In the genomic region with DNA sequence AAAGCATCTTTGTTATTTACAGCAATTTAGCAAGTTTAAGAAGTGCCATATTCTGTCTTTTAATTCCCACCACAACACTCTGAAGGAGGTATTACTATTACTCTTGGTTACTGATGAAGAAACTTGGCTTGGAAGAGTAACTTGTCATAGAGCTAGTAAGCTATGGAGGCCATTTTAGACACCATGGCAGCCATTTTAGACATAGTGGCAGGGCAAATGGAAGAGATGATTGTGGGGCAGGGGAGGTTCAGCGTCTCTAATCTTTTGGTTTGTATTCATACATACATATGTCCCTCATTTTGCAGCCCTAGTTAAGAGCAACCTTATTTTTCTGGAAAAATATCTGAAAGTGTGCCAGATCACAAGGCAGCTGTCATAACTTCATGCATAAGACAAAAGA, we compare ENCODE assay signal across 22 cellular contexts.
DNase-seq lines count a peak whose midpoint lies in the region; ATAC-seq, FAIRE-seq and TF ChIP-seq lines count a peak whose summit lies in the region.
"Had no signal": no experiment of that assay in that cellular context is flagged by ENCODE, and none has a peak within 500 bp of the region (broad histone marks: within the 10 kb centered on the region; RNA-seq: fewer than 3 reads in every experiment).

No MANE protein-coding gene starts in this region.

- 75% methylated on average over 1 of the region's 1 CpG; no CpG with 5 or more reads in 1 of the 2 experiments for WGBS in H1 (ENCODE audit: extremely low coverage in 1 of 2, insufficient coverage in 1 of 2, insufficient read length in 1 of 2, insufficient replicate concordance in 2 of 2, low coverage in 1 of 2, low lambda C conversion rate in 2 of 2, missing lambda C conversion rate in 1 of 2), 2 experiments

- ATAC-seq in GM23338 = no peak
- ATAC-seq: A549 had no signal

- H2BK12ac ChIP-seq in H1 (ENCODE audit: low read depth, low read length) = no peak overlapping the region

- no peak overlapping the region for H3K23ac ChIP-seq in H1 (ENCODE audit: insufficient read length)

- H3K23me2 ChIP-seq in H1 (ENCODE audit: low read depth, low read length) = no peaks in the 10 kb centered on the region

- H3K9me2 ChIP-seq in GM23338 (ENCODE audit: insufficient read depth) = peaks cover 7% of the 10 kb centered on the region

- no peaks in the 10 kb centered on the region for H3K4me1 Mint-ChIP-seq in GM23338
- H3K4me1 Mint-ChIP-seq in T-helper 2 cell treated with Interferon-gamma antibody and Interleukin-4, amounts not matched to agents 5 μg/mL and 100 μg/mL, for 36 hours (ENCODE audit: low read depth) = no peaks in the 10 kb centered on the region
- H3K4me1 Mint-ChIP-seq: CD14-positive monocyte; CD8-positive, alpha-beta memory T cell; H9 had no signal

- H3K27me3 ChIP-seq in GM23338 (ENCODE audit: insufficient read depth) (no peaks in the 10 kb centered on the region), H1 (replicated peaks in 1 of 4; ENCODE audit: control insufficient read depth in 3 of 4, extremely low read depth in 1 of 4, insufficient read depth in 3 of 4, low read length in 3 of 4) (no peaks in the 10 kb centered on the region; a peak in 1 of 7 replicates)
- H3K27me3 ChIP-seq: BLaER1 treated with 17β-estradiol and CSF1 and Interleukin-3, amounts not matched to agents 10 nM and 100 nM had no signal

- no peak overlapping the region for H2BK15ac ChIP-seq in H1 (ENCODE audit: low read length)

- H3K36me3 ChIP-seq in GM23338 (ENCODE audit: insufficient read depth) = no peaks in the 10 kb centered on the region
- no peaks in the 10 kb centered on the region for H3K36me3 ChIP-seq in HEK293 (ENCODE audit: control insufficient read depth in 2 of 2, insufficient read depth in 1 of 2, low read length in 2 of 2)
- H3K36me3 ChIP-seq in H1 (ENCODE audit: control insufficient read depth in 2 of 4, insufficient read depth in 4 of 4, low read length in 3 of 4) = no peaks in the 10 kb centered on the region
- H3K36me3 ChIP-seq: BE2C; BLaER1 treated with 17β-estradiol and CSF1 and Interleukin-3, amounts not matched to agents 10 nM and 100 nM had no signal

- no peak overlapping the region for H3K27ac ChIP-seq in GM23338 (ENCODE audit: low read depth)
- H3K27ac ChIP-seq in HEK293 (ENCODE audit: extremely low read depth, low read depth, low read length) = no peak overlapping the region
- no peak overlapping the region for H3K27ac ChIP-seq in H1 (ENCODE audit: low read depth, low read length)
- H3K27ac ChIP-seq: A549; BLaER1 treated with 17β-estradiol and CSF1 and Interleukin-3, amounts not matched to agents 10 nM and 100 nM had no signal

- H2AK5ac ChIP-seq in H1 (ENCODE audit: low read depth, low read length) = no peak overlapping the region

- H3K79me2 ChIP-seq in GM23338 (replicated peaks; ENCODE audit: insufficient read depth) (no peaks in the 10 kb centered on the region), H1 (ENCODE audit: control insufficient read depth in 1 of 2, insufficient read depth in 2 of 2, low read length in 2 of 2) (no peaks in the 10 kb centered on the region)

- no peak overlapping the region for H3K14ac ChIP-seq in H1 (ENCODE audit: insufficient read length)

- H3K9ac ChIP-seq in H1 (replicated peaks in 1 of 4; ENCODE audit: extremely low read depth in 1 of 4, low read depth in 3 of 4, low read length in 3 of 4) = no peak overlapping the region
- H3K9ac ChIP-seq: BLaER1 treated with 17β-estradiol and CSF1 and Interleukin-3, amounts not matched to agents 10 nM and 100 nM had no signal

- POLR2A ChIA-PET in HEK293 (lab: Yijun Ruan, JAX) (no interaction called here), H1 (lab: Charles Lee; ENCODE audit: partially characterized antibody) (no interaction called here)

- H2AFZ ChIP-seq in GM23338 (0 out of 2 replicates have a peak overlapping the region, but pooled peaks have one; percentile 1), H1 (ENCODE audit: low read length) (no peak overlapping the region)

- H2BK5ac ChIP-seq in H1 (ENCODE audit: low read depth, low read length) = no peak overlapping the region

- H3K18ac ChIP-seq in H1 (ENCODE audit: extremely low read depth, low read length) = no peak overlapping the region

- TF ChIP-seq POLR2A in H1 (IDR thresholded peaks at IDR 0.05; ENCODE audit: control extremely low read depth in 1 of 2, low read depth in 2 of 2, low read length in 2 of 2) = no peak

- no peak overlapping the region for H4K8ac ChIP-seq in H1 (ENCODE audit: extremely low read depth, insufficient read depth, low read length)

- no peaks in the 10 kb centered on the region for H4K20me1 ChIP-seq in GM23338 (replicated peaks; ENCODE audit: insufficient read depth)
- H4K20me1 ChIP-seq in H1 (replicated peaks in 1 of 2; ENCODE audit: control insufficient read depth in 1 of 2, insufficient read depth in 2 of 2, low read length in 2 of 2) = no peaks in the 10 kb centered on the region
- H4K20me1 ChIP-seq: BLaER1 treated with 17β-estradiol and CSF1 and Interleukin-3, amounts not matched to agents 10 nM and 100 nM had no signal

- H3K4me3 Mint-ChIP-seq in GM23338 = no peak overlapping the region
- H3K4me3 Mint-ChIP-seq in T-helper 2 cell treated with Interferon-gamma antibody and Interleukin-4, amounts not matched to agents 5 μg/mL and 100 μg/mL, for 36 hours = no peak overlapping the region
- H3K4me3 Mint-ChIP-seq: CD14-positive monocyte; CD4-positive, alpha-beta T cell; CD8-positive, alpha-beta memory T cell; H9 had no signal

- H3K27ac Mint-ChIP-seq in GM23338 = no peak overlapping the region
- H3K27ac Mint-ChIP-seq in T-helper 2 cell treated with Interferon-gamma antibody and Interleukin-4, amounts not matched to agents 5 μg/mL and 100 μg/mL, for 36 hours = no peak overlapping the region
- H3K27ac Mint-ChIP-seq: CD14-positive monocyte; CD4-positive, alpha-beta T cell; CD8-positive, alpha-beta memory T cell; H9 had no signal

- H3K4me2 ChIP-seq in GM23338 = no peak overlapping the region
- H3K4me2 ChIP-seq in H1 (ENCODE audit: insufficient read depth in 1 of 2, low read depth in 2 of 2, low read length in 2 of 2) = no peak overlapping the region
- H3K4me2 ChIP-seq: A549; BLaER1 treated with 17β-estradiol and CSF1 and Interleukin-3, amounts not matched to agents 10 nM and 100 nM had no signal

- no peak overlapping the region for H2BK20ac ChIP-seq in H1 (ENCODE audit: low read length)

- no peak overlapping the region for H4K91ac ChIP-seq in H1 (replicated peaks; ENCODE audit: insufficient read length, low read length)

- TF ChIP-seq EP300 in H1 (IDR thresholded peaks at IDR 0.05; ENCODE audit: borderline replicate concordance in 1 of 2, low read depth in 2 of 2, low read length in 2 of 2) = no peak

- CTCF ChIA-PET in HEK293 (lab: Yijun Ruan, JAX) = no interaction called here
- CTCF ChIA-PET in H1 (lab: Charles Lee; ENCODE audit: partially characterized antibody) = interaction anchor here (0.9 kb wide), 1 partner anchor 192 kb away, joined by 3 read pairs; no protein-coding TSS in a partner anchor

- peaks cover 8% of the 10 kb centered on the region for H3K36me3 Mint-ChIP-seq in GM23338 (ENCODE audit: low read depth)
- no peaks in the 10 kb centered on the region for H3K36me3 Mint-ChIP-seq in T-helper 2 cell treated with Interferon-gamma antibody and Interleukin-4, amounts not matched to agents 5 μg/mL and 100 μg/mL, for 36 hours (ENCODE audit: low read depth)
- H3K36me3 Mint-ChIP-seq: CD14-positive monocyte; CD8-positive, alpha-beta memory T cell had no signal

- no peaks in the 10 kb centered on the region for H3K79me1 ChIP-seq in H1 (ENCODE audit: low read depth, low read length)

- H4K5ac ChIP-seq in H1 (ENCODE audit: insufficient read length, low read depth, low read length) = no peak overlapping the region

- H3K27me3 Mint-ChIP-seq in GM23338 (ENCODE audit: insufficient read depth, low read depth, poor library complexity) = peaks cover 6% of the 10 kb centered on the region
- H3K27me3 Mint-ChIP-seq in T-helper 2 cell treated with Interferon-gamma antibody and Interleukin-4, amounts not matched to agents 5 μg/mL and 100 μg/mL, for 36 hours (ENCODE audit: low read depth) = no peaks in the 10 kb centered on the region

- no peak for FAIRE-seq in H1 (lab: Jason Lieb, UNC)
- FAIRE-seq: A549, D721Med, GM12892 had no signal

- H3F3A ChIP-seq in GM23338 (replicated peaks; ENCODE audit: low read depth) = no peaks in the 10 kb centered on the region

- H3K9me3 ChIP-seq in HEK293 (ENCODE audit: control insufficient read depth, insufficient read depth, low read depth, low read length) = no peaks in the 10 kb centered on the region
- H3K9me3 ChIP-seq in H1 (ENCODE audit: insufficient read depth in 2 of 2, low read depth in 1 of 2, low read length in 1 of 2) = peaks cover 4 to 11% of the 10 kb centered on the region in 2 experiments; a peak in 3 of 4 replicates
- H3K9me3 ChIP-seq: A549, BE2C had no signal

- peaks cover 17% of the 10 kb centered on the region for H3K9me3 Mint-ChIP-seq in GM23338
- no peaks in the 10 kb centered on the region for H3K9me3 Mint-ChIP-seq in T-helper 2 cell treated with Interferon-gamma antibody and Interleukin-4, amounts not matched to agents 5 μg/mL and 100 μg/mL, for 36 hours

- TF ChIP-seq CTCF in GM23338 (conservative IDR thresholded peaks at IDR 0.05; ENCODE audit: low read depth in 2 of 2) = no peak
- TF ChIP-seq CTCF in HEK293 (tag by site-specific recombination; IDR thresholded peaks at IDR 0.05) = no peak
- TF ChIP-seq CTCF in H1 (IDR thresholded peaks at IDR 0.05; ENCODE audit: control extremely low read depth in 1 of 3, insufficient read depth in 1 of 3, low read depth in 1 of 3, low read length in 3 of 3) = no peak

- no peak overlapping the region for H3K4me3 ChIP-seq in GM23338
- H3K4me3 ChIP-seq in HEK293 (ENCODE audit: low read depth, low read length) = no peak overlapping the region
- no peak overlapping the region for H3K4me3 ChIP-seq in H1 (ENCODE audit: extremely low read depth in 1 of 4, insufficient read depth in 2 of 4, low read depth in 3 of 4, low read length in 4 of 4)
- H3K4me3 ChIP-seq: A549; BLaER1 treated with 17β-estradiol and CSF1 and Interleukin-3, amounts not matched to agents 10 nM and 100 nM had no signal

- DNase-seq in GM23338 (ENCODE audit: low spot score) (no peak), H1 (ENCODE audit: low read depth in 1 of 2, low spot score in 2 of 2) (no peak), GF-D8 (lab: John Stamatoyannopoulos, UW) (no peak)
- DNase-seq in T-helper 2 cell treated with Interferon-gamma antibody and Interleukin-4, amounts not matched to agents 5 μg/mL and 100 μg/mL, for 36 hours (ENCODE audit: low spot score) = no peak
- no peak for DNase-seq in activated naive CD4-positive, alpha-beta T cell treated with anti-CD3 and anti-CD28 coated beads, Interleukin-2, amount 50 U/mL, for 16 hours
- DNase-seq: 8988T; ACHN; AML-193; BE2C; CD4-positive, alpha-beta T cell; CD8-positive, alpha-beta memory T cell; DMS 273 treated with DMSO at 0.1 percent for 48 hours; DMS79; EL; GDM1; H9 had no signal

- H2BK120ac ChIP-seq in H1 (replicated peaks; ENCODE audit: low read depth, low read length) = no peak overlapping the region

- no peak for TF ChIP-seq RAD21 in H1 (IDR thresholded peaks at IDR 0.05 in 1 of 2, conservative IDR thresholded peaks at IDR 0.05 in 1 of 2; ENCODE audit: low read depth in 2 of 2, low read length in 2 of 2)

- no peak overlapping the region for H3K4ac ChIP-seq in H1 (replicated peaks; ENCODE audit: insufficient read length, low read depth, low read length)

- H3K4me1 ChIP-seq in GM23338 (ENCODE audit: insufficient read depth) (no peaks in the 10 kb centered on the region), HEK293 (ENCODE audit: control insufficient read depth, insufficient read depth, low read length) (no peaks in the 10 kb centered on the region), H1 (replicated peaks in 1 of 4; ENCODE audit: control insufficient read depth in 3 of 4, insufficient read depth in 4 of 4, low read length in 3 of 4) (no peaks in the 10 kb centered on the region)
- H3K4me1 ChIP-seq: A549; BE2C; BLaER1 treated with 17β-estradiol and CSF1 and Interleukin-3, amounts not matched to agents 10 nM and 100 nM had no signal

- H3K56ac ChIP-seq in H1 (replicated peaks; ENCODE audit: insufficient read length, low read depth, low read length) = no peak overlapping the region
